ENCODE assay signal across 13 cellular contexts in genomic region chr9:128918921-128919320, GRCh38. TPM values are rescaled to one million over a fixed set of nuclear protein-coding genes. Genes with fewer than 3 reads are reported as not detected.
DNase-seq lines count a peak whose midpoint lies in the region; ATAC-seq and TF ChIP-seq lines count a peak whose summit lies in the region.
"Had no signal": no experiment of that assay in that cellular context is flagged by ENCODE, and none has a peak within 500 bp of the region (broad histone marks: within the 10 kb centered on the region; RNA-seq: fewer than 3 reads in every experiment).

No MANE protein-coding gene starts in this region.

- H3K27ac ChIP-seq in heart right ventricle (peak overlapping the region in 8 of 10 donors; percentile 28 to 94 (median 87)), upper lobe of left lung (peak overlapping the region in 3 of 4 donors; percentile 35 to 97 (median 89))
- no peak overlapping the region for H3K27ac ChIP-seq in naive thymus-derived CD4-positive, alpha-beta T cell (ENCODE audit: low read depth, low read length)
- H3K27ac ChIP-seq: HL-60 had no signal

- H3K4me1 ChIP-seq in heart right ventricle (peaks cover 30 to 90% (median 75%) of the 10 kb centered on the region in 9 donors), upper lobe of left lung (peaks cover 66 to 84% (median 79%) of the 10 kb centered on the region in 4 donors)
- peaks cover 0 to 15% of the 10 kb centered on the region in 2 donors for H3K4me1 ChIP-seq in naive thymus-derived CD4-positive, alpha-beta T cell (ENCODE audit: control insufficient read depth in 2 of 2, insufficient read depth in 2 of 2, low read length in 2 of 2)

- no peaks in the 10 kb centered on the region for H3K9me3 Mint-ChIP-seq in brain
- no peaks in the 10 kb centered on the region for H3K9me3 Mint-ChIP-seq in naive thymus-derived CD4-positive, alpha-beta T cell

- ATAC-seq in heart right ventricle (no peak), left cardiac atrium (no peak), upper lobe of left lung (ENCODE audit: low FRiP score in 2 of 2) (no peak), GM19463 (IDR thresholded peaks at IDR 0.05; ENCODE audit: unreplicated experiment) (no peak)
- ATAC-seq in naive thymus-derived CD4-positive, alpha-beta T cell = no peak

- TF ChIP-seq CTCF in heart right ventricle (IDR thresholded peaks at IDR 0.05) (no peak), brain (conservative IDR thresholded peaks at IDR 0.05) (no peak), upper lobe of left lung (IDR thresholded peaks at IDR 0.05) (no peak)

- TF ChIP-seq EP300 in upper lobe of left lung (IDR thresholded peaks at IDR 0.05) = no peak

- H3K36me3 Mint-ChIP-seq in brain = peaks cover 11% of the 10 kb centered on the region
- H3K36me3 Mint-ChIP-seq in naive thymus-derived CD4-positive, alpha-beta T cell = peaks cover 0 to 21% (median 9%) of the 10 kb centered on the region in 5 donors

- H3K36me3 ChIP-seq in heart right ventricle (peaks cover 0 to 46% (median 9%) of the 10 kb centered on the region in 9 donors), upper lobe of left lung (peaks cover 0 to 34% (median 12%) of the 10 kb centered on the region in 4 donors)
- peaks cover 0 to 30% (median 16%) of the 10 kb centered on the region in 3 experiments for H3K36me3 ChIP-seq in naive thymus-derived CD4-positive, alpha-beta T cell (ENCODE audit: control insufficient read depth in 2 of 3, insufficient read depth in 3 of 3, low read length in 3 of 3)

- H3K4me1 Mint-ChIP-seq in brain = peaks cover 25% of the 10 kb centered on the region
- peaks cover 5 to 21% (median 16%) of the 10 kb centered on the region in 7 donors for H3K4me1 Mint-ChIP-seq in naive thymus-derived CD4-positive, alpha-beta T cell

- DNase-seq in heart right ventricle (no peak), left cardiac atrium (no peak), upper lobe of left lung (no peak), HPDE6-E6E7 (ENCODE audit: extremely low spot score) (no peak), DMS114 treated with DMSO at 0.1 percent for 48 hours (lab: John Stamatoyannopoulos, UW; ENCODE audit: unreplicated experiment) (no peak)
- no peak for DNase-seq in naive thymus-derived CD4-positive, alpha-beta T cell
- DNase-seq: activated gamma-delta T cell treated with Interleukin-2 at 50 U/mL for 16 hours, kidney glomerular epithelial cell, OCI-M1 had no signal

- H3K9me3 ChIP-seq in heart right ventricle (no peaks in the 10 kb centered on the region), upper lobe of left lung (no peaks in the 10 kb centered on the region)
- H3K9me3 ChIP-seq in naive thymus-derived CD4-positive, alpha-beta T cell (ENCODE audit: control insufficient read depth in 2 of 3, low read length in 3 of 3) = no peaks in the 10 kb centered on the region

- TF ChIP-seq POLR2A in upper lobe of left lung (IDR thresholded peaks at IDR 0.05) = no peak

- no peak overlapping the region for H3K4me3 ChIP-seq in heart right ventricle
- H3K4me3 ChIP-seq in naive thymus-derived CD4-positive, alpha-beta T cell (ENCODE audit: low read length) = no peak overlapping the region
- no peak overlapping the region for H3K4me3 ChIP-seq in upper lobe of left lung

- H3K4me3 Mint-ChIP-seq in brain = no peak overlapping the region
- peak overlapping the region in 1 of 10 donors; percentile 42 for H3K4me3 Mint-ChIP-seq in naive thymus-derived CD4-positive, alpha-beta T cell
- H3K4me3 Mint-ChIP-seq: B cell had no signal

- POLR2A ChIA-PET in naive thymus-derived CD4-positive, alpha-beta T cell (lab: Charles Lee) = interaction anchor here (0.9 kb wide), 1 partner anchor 63 kb away, joined by 3 read pairs; no protein-coding TSS in a partner anchor

- no peaks in the 10 kb centered on the region for H3K27me3 Mint-ChIP-seq in brain
- H3K27me3 Mint-ChIP-seq in naive thymus-derived CD4-positive, alpha-beta T cell = no peaks in the 10 kb centered on the region

- H3K27me3 ChIP-seq in heart right ventricle (no peaks in the 10 kb centered on the region), upper lobe of left lung (no peaks in the 10 kb centered on the region)
- H3K27me3 ChIP-seq in naive thymus-derived CD4-positive, alpha-beta T cell (ENCODE audit: control insufficient read depth in 2 of 2, insufficient read depth in 2 of 2, low read length in 2 of 2) = no peaks in the 10 kb centered on the region

- CTCF ChIA-PET in naive thymus-derived CD4-positive, alpha-beta T cell (lab: Charles Lee) = interaction anchor here (0.8 to 1.2 kb wide), 3 partner anchors 9 to 56 kb away, joined by 3 to 4 read pairs (median 3); partner anchors contain the start of genes KYAT1 and LRRC8A

- H3K27ac Mint-ChIP-seq in brain = peak overlapping the region in 4 of 5 experiments; percentile 64 to 82 (median 76)
- peak overlapping the region in 5 of 9 donors; percentile 50 to 87 (median 56) for H3K27ac Mint-ChIP-seq in naive thymus-derived CD4-positive, alpha-beta T cell
- H3K27ac Mint-ChIP-seq: B cell had no signal

- intact Hi-C loops in heart right ventricle (cut with DNase I) (loop anchor here in 2 of 10 donors (5.0 kb wide), 1 partner anchor 37 kb away; the partner anchor contains the start of genes KYAT1 (in 2 of the 2) and LRRC8A (in 2 of the 2)), left cardiac atrium (cut with DNase I) (loop anchor here in 1 of 2 donors (5.0 kb wide), 1 partner anchor 37 kb away; the partner anchor contains the start of genes KYAT1 and LRRC8A)
- intact Hi-C loops in naive thymus-derived CD4-positive, alpha-beta T cell (cut with micrococcal nuclease) = no loop called here

- 59 to 65% methylated on average over 2 of the region's 2 CpGs for WGBS in heart right ventricle, 2 donors
- 70 to 86% methylated on average over 1 to 2 of the region's 2 CpGs for WGBS in upper lobe of left lung, 2 donors

RNA-seq across cellular contexts. Expression of gene PHYHD1, which starts 1.9 kb away (rescaled TPM):
- 10 to 100 TPM; 14.7 to 38.9 (median 21.8) TPM for total RNA-seq in heart right ventricle
- 10 to 100 TPM; 26.3 to 49.2 TPM for polyA plus RNA-seq in heart right ventricle
- 10 to 100 TPM; 21.4 to 28.2 TPM for total RNA-seq in left cardiac atrium
- polyA plus RNA-seq in brain (ENCODE audit: insufficient read depth, low read depth, low replicate concordance) = 14.9 TPM
- total RNA-seq in naive thymus-derived CD4-positive, alpha-beta T cell = 1 to 10 TPM; 1.1 to 3.2 (median 3.1) TPM
- polyA plus RNA-seq in naive thymus-derived CD4-positive, alpha-beta T cell = 1 to 10 TPM; 3.0 to 5.1 TPM
- total RNA-seq in upper lobe of left lung = 100 to 1,000 TPM in 1 of 6 donors, 10 to 100 TPM in 5; 27.6 to 286 (median 57.7) TPM

RNA-seq across cellular contexts. Expression of gene DOLK, which starts 28.5 kb away (rescaled TPM):
- 10 to 100 TPM in 3 of 10 donors, 1 to 10 TPM in 7; 6.0 to 12.0 (median 8.8) TPM for total RNA-seq in heart right ventricle
- polyA plus RNA-seq in heart right ventricle = 10 to 100 TPM in 1 of 2 donors, 1 to 10 TPM in 1; 5.0 to 14.2 TPM
- 10 to 100 TPM in 1 of 2 donors, 1 to 10 TPM in 1; 9.3 to 11.3 TPM for total RNA-seq in left cardiac atrium
- 10.5 TPM for polyA plus RNA-seq in brain (ENCODE audit: insufficient read depth, low read depth, low replicate concordance)
- total RNA-seq in naive thymus-derived CD4-positive, alpha-beta T cell = 10 to 100 TPM in 2 of 5 experiments, 1 to 10 TPM in 3; 6.0 to 12.8 (median 9.5) TPM
- polyA plus RNA-seq in naive thymus-derived CD4-positive, alpha-beta T cell = 10 to 100 TPM in 1 of 2 donors, 1 to 10 TPM in 1; 7.6 to 10.5 TPM
- 10 to 100 TPM in 5 of 6 donors, 1 to 10 TPM in 1; 5.7 to 24.5 (median 12.3) TPM for total RNA-seq in upper lobe of left lung

RNA-seq across cellular contexts. Expression of gene NUP188, which starts 28.6 kb away (rescaled TPM):
- 10 to 100 TPM; 16.1 to 27.3 (median 20.6) TPM for total RNA-seq in heart right ventricle
- 10 to 100 TPM; 12.7 to 20.6 TPM for polyA plus RNA-seq in heart right ventricle
- 10 to 100 TPM; 14.8 to 30.0 TPM for total RNA-seq in left cardiac atrium
- polyA plus RNA-seq in brain (ENCODE audit: insufficient read depth, low read depth, low replicate concordance) = 78.9 TPM
- 10 to 100 TPM; 55.7 to 98.7 (median 63.7) TPM for total RNA-seq in naive thymus-derived CD4-positive, alpha-beta T cell
- polyA plus RNA-seq in naive thymus-derived CD4-positive, alpha-beta T cell = 10 to 100 TPM; 24.8 to 39.5 TPM
- 100 to 1,000 TPM in 1 of 6 donors, 10 to 100 TPM in 5; 30.4 to 225 (median 50.1) TPM for total RNA-seq in upper lobe of left lung

RNA-seq across cellular contexts. Expression of gene LRRC8A, which starts 37.0 kb away (rescaled TPM):
- 10 to 100 TPM; 15.2 to 45.1 (median 19.6) TPM for total RNA-seq in heart right ventricle
- polyA plus RNA-seq in heart right ventricle = 10 to 100 TPM; 13.2 to 41.7 TPM
- 10 to 100 TPM; 23.7 to 47.8 TPM for total RNA-seq in left cardiac atrium
- 69.4 TPM for polyA plus RNA-seq in brain (ENCODE audit: insufficient read depth, low read depth, low replicate concordance)
- 10 to 100 TPM; 31.3 to 48.8 (median 34.5) TPM for total RNA-seq in naive thymus-derived CD4-positive, alpha-beta T cell
- 10 to 100 TPM; 24.2 to 54.0 TPM for polyA plus RNA-seq in naive thymus-derived CD4-positive, alpha-beta T cell
- total RNA-seq in upper lobe of left lung = 100 to 1,000 TPM in 2 of 6 donors, 10 to 100 TPM in 4; 49.0 to 132 (median 67.0) TPM

RNA-seq across cellular contexts. Expression of gene KYAT1, which starts 37.2 kb away (rescaled TPM):
- total RNA-seq in heart right ventricle = 10 to 100 TPM in 7 of 10 donors, 1 to 10 TPM in 3; 8.9 to 20.3 (median 11.1) TPM
- 10 to 100 TPM; 10.9 to 12.7 TPM for polyA plus RNA-seq in heart right ventricle
- 10 to 100 TPM; 10.4 to 10.8 TPM for total RNA-seq in left cardiac atrium
- 37.4 TPM for polyA plus RNA-seq in brain (ENCODE audit: insufficient read depth, low read depth, low replicate concordance)
- total RNA-seq in naive thymus-derived CD4-positive, alpha-beta T cell = 10 to 100 TPM in 4 of 5 experiments, 1 to 10 TPM in 1; 7.2 to 18.2 (median 14.8) TPM
- 10 to 100 TPM in 1 of 2 donors, 1 to 10 TPM in 1; 9.8 to 14.2 TPM for polyA plus RNA-seq in naive thymus-derived CD4-positive, alpha-beta T cell
- 10 to 100 TPM in 1 of 6 donors, 1 to 10 TPM in 5; 3.9 to 10.5 (median 5.4) TPM for total RNA-seq in upper lobe of left lung
